Comparison of ENCODE assay signal across 15 cellular contexts in genomic region chr5:179119415-179120170, GRCh38.
"Had no signal": no experiment of that assay in that cellular context is flagged by ENCODE, and none has a peak within 500 bp of the region (broad histone marks: within the 10 kb centered on the region; RNA-seq: fewer than 3 reads in every experiment).

No MANE protein-coding gene starts in this region.

- H3K4me1 Mint-ChIP-seq: activated T-helper 17 cell treated with anti-CD3 and anti-CD28 coated beads, Interleukin-2, amount 50 U/mL, for 72 hours; central memory CD8-positive, alpha-beta T cell; nephron had no signal

- DNase-seq: activated CD4-positive, alpha-beta T cell treated with anti-CD3 and anti-CD28 coated beads, Interleukin-2, amount 50 U/mL, for 1 hour; body of pancreas; dermis blood vessel endothelial cell; erythroblast; mesendoderm; occipital lobe; stimulated activated CD4-positive, alpha-beta T cell treated with anti-CD3 and anti-CD28 coated beads, Interleukin-12 subunit alpha, Interleukin-12 subunit beta, amount 100 ng/mL, for 4 hours; stimulated activated CD4-positive, alpha-beta T cell treated with anti-CD3 and anti-CD28 coated beads, Interleukin-2, amount 100 ng/mL, for 24 hours; T-helper 1 cell; T1000; thyroid gland had no signal

- H3K27ac ChIP-seq: body of pancreas, gastroesophageal sphincter, thyroid gland had no signal

- H3K27me3 Mint-ChIP-seq: activated T-helper 17 cell treated with anti-CD3 and anti-CD28 coated beads, Interleukin-2, amount 50 U/mL, for 72 hours had no signal

- H3K4me3 Mint-ChIP-seq: activated T-helper 17 cell treated with anti-CD3 and anti-CD28 coated beads, Interleukin-2, amount 50 U/mL, for 72 hours; central memory CD8-positive, alpha-beta T cell; nephron had no signal

- H3K4me3 ChIP-seq: body of pancreas, gastroesophageal sphincter, thyroid gland had no signal

- H3K36me3 ChIP-seq: thyroid gland had no signal

- H3K27me3 ChIP-seq: body of pancreas, gastroesophageal sphincter, thyroid gland had no signal

- H3K4me1 ChIP-seq: body of pancreas, gastroesophageal sphincter, thyroid gland had no signal

- H3K27ac Mint-ChIP-seq: activated T-helper 17 cell treated with anti-CD3 and anti-CD28 coated beads, Interleukin-2, amount 50 U/mL, for 72 hours; nephron had no signal

- H3K9me3 ChIP-seq: thyroid gland had no signal
